In the genomic region with DNA sequence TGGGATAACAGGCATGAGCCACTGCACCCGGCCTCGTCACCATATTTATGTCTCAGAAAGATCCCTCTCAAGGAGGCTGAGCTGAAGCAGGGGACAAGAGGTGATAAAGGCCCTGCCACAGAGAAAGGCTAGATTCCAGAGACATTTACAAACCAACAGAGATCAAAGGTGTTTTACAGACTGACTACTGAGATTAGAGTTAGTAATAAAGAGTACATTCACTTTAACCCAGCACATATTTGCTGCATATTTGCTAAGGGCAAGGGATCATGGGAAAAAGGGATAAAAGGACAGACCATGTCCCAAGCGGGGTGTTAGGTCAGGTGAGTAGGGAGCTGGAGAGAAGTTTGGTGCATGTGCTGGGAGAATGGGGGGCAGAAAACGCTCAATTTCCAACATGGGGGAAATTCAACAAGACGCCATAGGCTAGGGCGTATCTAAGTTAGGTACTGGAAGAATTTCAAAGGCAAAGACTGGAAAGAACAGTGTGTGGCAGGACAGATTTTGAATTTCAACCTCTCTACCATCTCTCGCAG, we compare ENCODE assay signal across 20 cellular contexts. TPM values are rescaled to one million over a fixed set of nuclear protein-coding genes. Genes with fewer than 3 reads are reported as not detected.
DNase-seq lines count a peak whose midpoint lies in the region; ATAC-seq, FAIRE-seq and TF ChIP-seq lines count a peak whose summit lies in the region.
"Had no signal": no experiment of that assay in that cellular context is flagged by ENCODE, and none has a peak within 500 bp of the region (broad histone marks: within the 10 kb centered on the region; RNA-seq: fewer than 3 reads in every experiment).

No MANE protein-coding gene starts in this region.

- H3K4me1 Mint-ChIP-seq in osteocyte (ENCODE audit: unreplicated experiment) (peaks cover 22% of the 10 kb centered on the region), natural killer cell (no peaks in the 10 kb centered on the region)

- intact Hi-C loops in natural killer cell (cut with micrococcal nuclease), result no loop called here

- 68% methylated on average over 7 of the region's 7 CpGs for WGBS in hepatocyte (ENCODE audit: low lambda C conversion rate, missing lambda C conversion rate)

- H3K4me3 Mint-ChIP-seq in osteocyte (ENCODE audit: unreplicated experiment), result no peak overlapping the region
- H3K4me3 Mint-ChIP-seq in natural killer cell, result no peak overlapping the region

- H3K9me3 Mint-ChIP-seq in osteocyte (ENCODE audit: unreplicated experiment), result no peaks in the 10 kb centered on the region
- no peaks in the 10 kb centered on the region for H3K9me3 Mint-ChIP-seq in natural killer cell

- H3K27ac Mint-ChIP-seq in osteocyte (ENCODE audit: unreplicated experiment) (peak overlapping the region; percentile 92), natural killer cell (no peak overlapping the region)

- H3K36me3 Mint-ChIP-seq in osteocyte (ENCODE audit: unreplicated experiment) (no peaks in the 10 kb centered on the region), natural killer cell (no peaks in the 10 kb centered on the region)

- no peak for FAIRE-seq in GM19239 (lab: Jason Lieb, UNC)
- FAIRE-seq: GM18507 had no signal

- no peaks in the 10 kb centered on the region for H4K20me1 ChIP-seq in hepatocyte (ENCODE audit: insufficient read depth, poor library complexity, severe bottlenecking)
- H4K20me1 ChIP-seq: BLaER1 had no signal

- no peak overlapping the region for H3K9ac ChIP-seq in SK-N-MC (ENCODE audit: insufficient read length)
- H3K9ac ChIP-seq: BLaER1 had no signal

- peaks cover 13% of the 10 kb centered on the region for H3K4me1 ChIP-seq in hepatocyte (ENCODE audit: insufficient read depth)
- H3K4me1 ChIP-seq: SJSA1 had no signal

- H3K36me3 ChIP-seq in SK-N-MC (ENCODE audit: insufficient read depth, low read length) (no peaks in the 10 kb centered on the region), hepatocyte (replicated peaks; ENCODE audit: insufficient read depth, low read depth) (no peaks in the 10 kb centered on the region)
- H3K36me3 ChIP-seq: BLaER1, SJSA1 had no signal

- no peak for TF ChIP-seq CTCF in hepatocyte (IDR thresholded peaks at IDR 0.05; ENCODE audit: poor library complexity)
- no peak for TF ChIP-seq CTCF in osteocyte (IDR thresholded peaks at IDR 0.05)
- TF ChIP-seq CTCF in natural killer cell (IDR thresholded peaks at IDR 0.05), result no peak

- H3K4me3 ChIP-seq in SK-N-MC, result no peak overlapping the region
- H3K4me3 ChIP-seq in hepatocyte, result no peak overlapping the region
- H3K4me3 ChIP-seq: BLaER1, SJSA1 had no signal

- H3K27ac ChIP-seq in SK-N-MC (peak overlapping the region; percentile 76), hepatocyte (peak overlapping the region; percentile 94)
- H3K27ac ChIP-seq: BLaER1, SJSA1 had no signal

- no peaks in the 10 kb centered on the region for H3K9me2 ChIP-seq in hepatocyte (replicated peaks; ENCODE audit: insufficient read depth)

- H2AFZ ChIP-seq in hepatocyte, result peak overlapping the region; percentile 9

- no peaks in the 10 kb centered on the region for H3K27me3 Mint-ChIP-seq in osteocyte (ENCODE audit: unreplicated experiment)
- H3K27me3 Mint-ChIP-seq in natural killer cell (ENCODE audit: low read depth in 2 of 2), result peaks cover 0 to 6% of the 10 kb centered on the region in 2 donors

- peak; percentile 10 for DNase-seq in COLO829 (ENCODE audit: low spot score)
- no peak for DNase-seq in SK-N-MC (ENCODE audit: low read depth, low spot score)
- DNase-seq in hepatocyte (ENCODE audit: low spot score), result peak; percentile 51
- no peak for DNase-seq in osteocyte (ENCODE audit: extremely low spot score, unreplicated experiment)
- DNase-seq in NCI-H526 (lab: John Stamatoyannopoulos, UW), result no peak
- no peak for DNase-seq in natural killer cell
- DNase-seq in GM19239 (ENCODE audit: insufficient read length, low spot score), result no peak
- no peak for DNase-seq in islet precursor cell
- DNase-seq: activated CD4-positive, alpha-beta T cell treated with anti-CD3 and anti-CD28 coated beads, Interleukin-2, amount 50 U/mL, for 4 hours; activated effector memory CD4-positive, alpha-beta T cell treated with anti-CD3 and anti-CD28 coated beads, Interleukin-2, amount 50 U/mL, for 16 hours; cortex of kidney; NCI-H1436 treated with DMSO at 0.1 percent for 48 hours; NCI-H2171; NCI-H748 treated with DMSO at 0.1 percent for 48 hours; stimulated activated CD4-positive, alpha-beta T cell treated with anti-CD3 and anti-CD28 coated beads, Interleukin-4, amount 100 ng/mL, for 4 hours; T-helper 2 cell had no signal

- H3K27me3 ChIP-seq in hepatocyte, result no peaks in the 10 kb centered on the region
- H3K27me3 ChIP-seq: BLaER1, SJSA1 had no signal

- peak overlapping the region; percentile 54 for H3K4me2 ChIP-seq in hepatocyte
- H3K4me2 ChIP-seq: BLaER1 had no signal

- H3K79me2 ChIP-seq in hepatocyte, result no peaks in the 10 kb centered on the region

- no peaks in the 10 kb centered on the region for H3K9me3 ChIP-seq in SK-N-MC (ENCODE audit: low read depth, low read length)
- no peaks in the 10 kb centered on the region for H3K9me3 ChIP-seq in hepatocyte (ENCODE audit: low read depth)
- H3K9me3 ChIP-seq: BLaER1, SJSA1 had no signal

- ATAC-seq in natural killer cell, result no peak
- ATAC-seq: Panc1 had no signal

RNA-seq across cellular contexts. Expression of a gene that starts 43.8 kb away (rescaled TPM):
- total RNA-seq in hepatocyte, result 36.6 and 40.0 TPM in 2 replicates
- 131 and 132 TPM in 2 replicates for polyA plus RNA-seq in hepatocyte
- 137 and 143 TPM in 2 replicates for total RNA-seq in osteocyte
- 100 to 1,000 TPM in 1 of 3 donors, 10 to 100 TPM in 2; 84.4 to 104 (median 90.4) TPM for total RNA-seq in natural killer cell

Comparison
In these comparisons a context has a peak if more than half of its experiments do, and no peak if none do; other contexts are left out.
1. DNase-seq: peak in COLO829 (single experiment) and hepatocyte (single experiment); none in SK-N-MC (single experiment), osteocyte (single experiment), NCI-H526 (0 of 2), natural killer cell (single experiment), GM19239 (single experiment) and islet precursor cell (single experiment).